ENCODE assay signal across 9 cellular contexts in genomic region chr19:49331616-49332055, GRCh38. TPM values are rescaled to one million over a fixed set of nuclear protein-coding genes. Genes with fewer than 3 reads are reported as not detected.
DNase-seq lines count a peak whose midpoint lies in the region; ATAC-seq, FAIRE-seq and TF ChIP-seq lines count a peak whose summit lies in the region.
"Had no signal": no experiment of that assay in that cellular context is flagged by ENCODE, and none has a peak within 500 bp of the region (broad histone marks: within the 10 kb centered on the region; RNA-seq: fewer than 3 reads in every experiment).

No MANE protein-coding gene starts in this region.

- peak; percentile 91 for FAIRE-seq in endothelial cell of umbilical vein (lab: Jason Lieb, UNC)

- dilution Hi-C loops in endothelial cell of umbilical vein (cut with MboI; ENCODE audit: extremely low pct_ligation_motif_present, low sequenced_read_pairs): no loop called here

- H3K9ac ChIP-seq in endothelial cell of umbilical vein (replicated peaks; ENCODE audit: extremely low read depth, insufficient read depth, low read length): no peak overlapping the region

- peak overlapping the region in 1 of 2 donors; percentile 100 for H3K27ac Mint-ChIP-seq in natural killer cell treated with Interleukin-12 subunit alpha and Interleukin-12 subunit beta and Interleukin-15 and Interleukin-18, amount 100 ng/mL, for 72 hours

- DNase-seq in GDM1 (lab: John Stamatoyannopoulos, UW) (peak; percentile 48), NCI-H446 treated with DMSO at 0.1 percent for 48 hours (lab: John Stamatoyannopoulos, UW) (peak; percentile 15), endothelial cell of umbilical vein (ENCODE audit: low read depth, low spot score) (peak; percentile 40), ecto neural progenitor cell (ENCODE audit: low spot score) (no peak)
- DNase-seq in activated CD4-positive, alpha-beta T cell treated with anti-CD3 and anti-CD28 coated beads, Interleukin-2, amount 50 U/mL, for 24 hours (ENCODE audit: low read depth in 1 of 2, low spot score in 1 of 2): peak; percentile 26 to 62
- DNase-seq in natural killer cell treated with Interleukin-12 subunit alpha and Interleukin-12 subunit beta and Interleukin-15 and Interleukin-18, amount 100 ng/mL, for 72 hours (ENCODE audit: low spot score): peak; percentile 68

- no peak overlapping the region for H3K4me3 Mint-ChIP-seq in natural killer cell treated with Interleukin-12 subunit alpha and Interleukin-12 subunit beta and Interleukin-15 and Interleukin-18, amount 100 ng/mL, for 72 hours

- H3K36me3 ChIP-seq in HEK293 (ENCODE audit: control insufficient read depth in 2 of 2, insufficient read depth in 1 of 2, low read length in 2 of 2) (peaks cover 0 to 4% of the 10 kb centered on the region in 2 experiments; a peak in 2 of 3 replicates), endothelial cell of umbilical vein (ENCODE audit: control insufficient read depth in 2 of 2, extremely low read depth in 1 of 2, insufficient read depth in 2 of 2, low read length in 2 of 2) (no peaks in the 10 kb centered on the region)

- H3K9me3 ChIP-seq in HEK293 (ENCODE audit: control insufficient read depth, insufficient read depth, low read depth, low read length) (no peaks in the 10 kb centered on the region), endothelial cell of umbilical vein (replicated peaks; ENCODE audit: control insufficient read depth, insufficient read depth, low read length) (no peaks in the 10 kb centered on the region)

- no peaks in the 10 kb centered on the region for H3K9me1 ChIP-seq in endothelial cell of umbilical vein (replicated peaks; ENCODE audit: control insufficient read depth, extremely low read depth, insufficient read depth, low read length)

- H4K20me1 ChIP-seq in endothelial cell of umbilical vein (replicated peaks; ENCODE audit: control insufficient read depth, extremely low read depth, insufficient read depth, low read length): no peaks in the 10 kb centered on the region

- intact Hi-C loops in endothelial cell of umbilical vein (cut with micrococcal nuclease): no loop called here

- no peak for TF ChIP-seq CTCF in HEK293 (tag by site-specific recombination; IDR thresholded peaks at IDR 0.05)
- no peak for TF ChIP-seq CTCF in endothelial cell of umbilical vein (IDR thresholded peaks at IDR 0.05; ENCODE audit: extremely low read depth in 1 of 2, insufficient read depth in 1 of 2, low read depth in 1 of 2, low read length in 2 of 2)

- H3K27me3 Mint-ChIP-seq in natural killer cell treated with Interleukin-12 subunit alpha and Interleukin-12 subunit beta and Interleukin-15 and Interleukin-18, amount 100 ng/mL, for 72 hours: no peaks in the 10 kb centered on the region

- H3K36me3 Mint-ChIP-seq in natural killer cell treated with Interleukin-12 subunit alpha and Interleukin-12 subunit beta and Interleukin-15 and Interleukin-18, amount 100 ng/mL, for 72 hours: peaks cover 7% of the 10 kb centered on the region

- ATAC-seq in natural killer cell treated with Interleukin-12 subunit alpha and Interleukin-12 subunit beta and Interleukin-15 and Interleukin-18, amount 100 ng/mL, for 72 hours: peak; percentile 70 to 78
- ATAC-seq in GM21619 (IDR thresholded peaks at IDR 0.05; ENCODE audit: unreplicated experiment): no peak

- no peak overlapping the region for H2AFZ ChIP-seq in endothelial cell of umbilical vein (ENCODE audit: low read depth, low read length)

- H3K4me2 ChIP-seq in endothelial cell of umbilical vein (ENCODE audit: insufficient read depth, low read length): no peak overlapping the region

- H3K79me2 ChIP-seq in endothelial cell of umbilical vein (ENCODE audit: control insufficient read depth, insufficient read depth, low read length): no peaks in the 10 kb centered on the region

- H3K4me3 ChIP-seq in HEK293 (ENCODE audit: low read depth, low read length) (no peak overlapping the region), endothelial cell of umbilical vein (replicated peaks in 1 of 3; ENCODE audit: insufficient read depth in 1 of 3, low read depth in 1 of 3, low read length in 3 of 3) (no peak overlapping the region)

- BruUV-seq in endothelial cell of umbilical vein (replicated peaks; lab: Mats Ljungman, UMichigan): no TSS peak

- H3K27ac ChIP-seq in HEK293 (ENCODE audit: extremely low read depth, low read depth, low read length) (no peak overlapping the region), endothelial cell of umbilical vein (ENCODE audit: insufficient read depth, low read depth, low read length) (no peak overlapping the region)

- POLR2A ChIA-PET in HEK293 (lab: Yijun Ruan, JAX) (no interaction called here), endothelial cell of umbilical vein (lab: Charles Lee) (no interaction called here)

- peaks cover 61 to 64% of the 10 kb centered on the region in 2 donors for H3K4me1 Mint-ChIP-seq in natural killer cell treated with Interleukin-12 subunit alpha and Interleukin-12 subunit beta and Interleukin-15 and Interleukin-18, amount 100 ng/mL, for 72 hours (ENCODE audit: low read depth in 2 of 2)

- H3K9me3 Mint-ChIP-seq in natural killer cell treated with Interleukin-12 subunit alpha and Interleukin-12 subunit beta and Interleukin-15 and Interleukin-18, amount 100 ng/mL, for 72 hours: no peaks in the 10 kb centered on the region

- no peaks in the 10 kb centered on the region for H3K4me1 ChIP-seq in HEK293 (ENCODE audit: control insufficient read depth, insufficient read depth, low read length)
- H3K4me1 ChIP-seq in endothelial cell of umbilical vein (ENCODE audit: control insufficient read depth, extremely low read depth, insufficient read depth, low read length): peaks cover 5% of the 10 kb centered on the region

- CTCF ChIA-PET in HEK293 (lab: Yijun Ruan, JAX) (interaction anchor here (0.5 to 5.8 kb wide), 9 partner anchors 15 to 117 kb away, joined by 3 to 36 read pairs (median 4); no protein-coding TSS in a partner anchor), endothelial cell of umbilical vein (lab: Charles Lee) (interaction anchor here (0.6 kb wide), 1 partner anchor 32 kb away, joined by 3 read pairs; no protein-coding TSS in a partner anchor)

- no peak for TF ChIP-seq POLR2A in endothelial cell of umbilical vein (IDR thresholded peaks at IDR 0.05; ENCODE audit: low read depth, low read length)

- H3K27me3 ChIP-seq in endothelial cell of umbilical vein (ENCODE audit: control insufficient read depth in 2 of 2, insufficient read depth in 2 of 2, low read length in 2 of 2): no peaks in the 10 kb centered on the region

RNA-seq across cellular contexts. Expression of gene CD37, which starts 3.6 kb away (rescaled TPM):
- total RNA-seq in endothelial cell of umbilical vein: not detected in 2 replicates
- polyA plus RNA-seq in endothelial cell of umbilical vein: not detected in 2 replicates
- polyA plus RNA-seq in endothelial cell of umbilical vein (2011; cell fraction: cytosol; rRNA removed): not detected in 2 replicates
- not detected in 2 replicates for polyA plus RNA-seq in endothelial cell of umbilical vein (2011; cell fraction: nucleus; rRNA removed)
- 2.4 and 23.0 TPM in 2 replicates for polyA plus RNA-seq in endothelial cell of umbilical vein (2012)
- polyA minus RNA-seq in endothelial cell of umbilical vein: 0.17 TPM in 1 of 2 replicates, not detected in the other
- polyA minus RNA-seq in endothelial cell of umbilical vein (2011; cell fraction: cytosol; rRNA and poly(A)+ RNA removed): not detected
- polyA minus RNA-seq in endothelial cell of umbilical vein (2011; cell fraction: nucleus; rRNA and poly(A)+ RNA removed): not detected in 2 replicates
- 100 to 1,000 TPM; 102 to 122 TPM for total RNA-seq in natural killer cell treated with Interleukin-12 subunit alpha and Interleukin-12 subunit beta and Interleukin-15 and Interleukin-18, amount 100 ng/mL, for 72 hours

RNA-seq across cellular contexts. Expression of gene SLC6A16, which starts 6.6 kb away (rescaled TPM):
- 1.6 and 3.6 TPM in 2 replicates for total RNA-seq in endothelial cell of umbilical vein
- polyA plus RNA-seq in endothelial cell of umbilical vein: 0.72 and 1.1 TPM in 2 replicates
- polyA plus RNA-seq in endothelial cell of umbilical vein (2011; cell fraction: cytosol; rRNA removed): 0.23 and 0.28 TPM in 2 replicates
- 5.1 and 5.2 TPM in 2 replicates for polyA plus RNA-seq in endothelial cell of umbilical vein (2011; cell fraction: nucleus; rRNA removed)
- 0.96 and 1.9 TPM in 2 replicates for polyA plus RNA-seq in endothelial cell of umbilical vein (2012)
- polyA minus RNA-seq in endothelial cell of umbilical vein: 2.0 and 5.3 TPM in 2 replicates
- polyA minus RNA-seq in endothelial cell of umbilical vein (2011; cell fraction: cytosol; rRNA and poly(A)+ RNA removed): 1.3 TPM
- 2.3 and 5.9 TPM in 2 replicates for polyA minus RNA-seq in endothelial cell of umbilical vein (2011; cell fraction: nucleus; rRNA and poly(A)+ RNA removed)
- 1 to 10 TPM; 4.2 to 5.3 TPM for total RNA-seq in natural killer cell treated with Interleukin-12 subunit alpha and Interleukin-12 subunit beta and Interleukin-15 and Interleukin-18, amount 100 ng/mL, for 72 hours

RNA-seq across cellular contexts. Expression of gene TEAD2, which starts 30.6 kb away (rescaled TPM):
- 89.4 and 93.3 TPM in 2 replicates for total RNA-seq in endothelial cell of umbilical vein
- 60.3 and 60.9 TPM in 2 replicates for polyA plus RNA-seq in endothelial cell of umbilical vein
- polyA plus RNA-seq in endothelial cell of umbilical vein (2011; cell fraction: cytosol; rRNA removed): 57.3 and 61.7 TPM in 2 replicates
- polyA plus RNA-seq in endothelial cell of umbilical vein (2011; cell fraction: nucleus; rRNA removed): 61.3 and 76.0 TPM in 2 replicates
- polyA plus RNA-seq in endothelial cell of umbilical vein (2012): 81.7 and 84.9 TPM in 2 replicates
- polyA minus RNA-seq in endothelial cell of umbilical vein: 65.8 and 75.7 TPM in 2 replicates
- polyA minus RNA-seq in endothelial cell of umbilical vein (2011; cell fraction: cytosol; rRNA and poly(A)+ RNA removed): 9.7 TPM
- 30.4 and 32.5 TPM in 2 replicates for polyA minus RNA-seq in endothelial cell of umbilical vein (2011; cell fraction: nucleus; rRNA and poly(A)+ RNA removed)
- not detected for total RNA-seq in natural killer cell treated with Interleukin-12 subunit alpha and Interleukin-12 subunit beta and Interleukin-15 and Interleukin-18, amount 100 ng/mL, for 72 hours
- total RNA-seq: T-helper 1 cell treated with Interleukin-12 subunit alpha and Interleukin-12 subunit beta and Interleukin-4 antibody, amounts not matched to agents 30 ng/mL and 1 ng/mL, for 36 hours had no signal

RNA-seq across cellular contexts. Expression of gene DKKL1, which starts 32.0 kb away (rescaled TPM):
- not detected in 2 replicates for total RNA-seq in endothelial cell of umbilical vein
- 0.21 and 0.35 TPM in 2 replicates for polyA plus RNA-seq in endothelial cell of umbilical vein
- polyA plus RNA-seq in endothelial cell of umbilical vein (2011; cell fraction: cytosol; rRNA removed): 0.17 and 0.35 TPM in 2 replicates
- polyA plus RNA-seq in endothelial cell of umbilical vein (2011; cell fraction: nucleus; rRNA removed): 0.41 TPM in 1 of 2 replicates, not detected in the other
- polyA plus RNA-seq in endothelial cell of umbilical vein (2012): 0.32 and 0.89 TPM in 2 replicates
- 0.29 TPM in 1 of 2 replicates, not detected in the other for polyA minus RNA-seq in endothelial cell of umbilical vein
- polyA minus RNA-seq in endothelial cell of umbilical vein (2011; cell fraction: cytosol; rRNA and poly(A)+ RNA removed): not detected
- polyA minus RNA-seq in endothelial cell of umbilical vein (2011; cell fraction: nucleus; rRNA and poly(A)+ RNA removed): not detected in 2 replicates
- not detected for total RNA-seq in natural killer cell treated with Interleukin-12 subunit alpha and Interleukin-12 subunit beta and Interleukin-15 and Interleukin-18, amount 100 ng/mL, for 72 hours
- total RNA-seq: T-helper 1 cell treated with Interleukin-12 subunit alpha and Interleukin-12 subunit beta and Interleukin-4 antibody, amounts not matched to agents 30 ng/mL and 1 ng/mL, for 36 hours had no signal

RNA-seq across cellular contexts. Expression of gene KASH5, which starts 56.4 kb away (rescaled TPM):
- total RNA-seq in endothelial cell of umbilical vein: not detected in 2 replicates
- polyA plus RNA-seq in endothelial cell of umbilical vein: 0.03 TPM in 1 of 2 replicates, not detected in the other
- polyA plus RNA-seq in endothelial cell of umbilical vein (2011; cell fraction: cytosol; rRNA removed): 0.06 TPM in 1 of 2 replicates, not detected in the other
- not detected in 2 replicates for polyA plus RNA-seq in endothelial cell of umbilical vein (2011; cell fraction: nucleus; rRNA removed)
- not detected in 2 replicates for polyA plus RNA-seq in endothelial cell of umbilical vein (2012)
- not detected in 2 replicates for polyA minus RNA-seq in endothelial cell of umbilical vein
- polyA minus RNA-seq in endothelial cell of umbilical vein (2011; cell fraction: cytosol; rRNA and poly(A)+ RNA removed): not detected
- polyA minus RNA-seq in endothelial cell of umbilical vein (2011; cell fraction: nucleus; rRNA and poly(A)+ RNA removed): not detected in 2 replicates
- total RNA-seq in natural killer cell treated with Interleukin-12 subunit alpha and Interleukin-12 subunit beta and Interleukin-15 and Interleukin-18, amount 100 ng/mL, for 72 hours: under 1 TPM in 1 of 2 donors, not detected in 1; 0.56 TPM
- total RNA-seq: T-helper 1 cell treated with Interleukin-12 subunit alpha and Interleukin-12 subunit beta and Interleukin-4 antibody, amounts not matched to agents 30 ng/mL and 1 ng/mL, for 36 hours had no signal

Comparison
In these comparisons a context has a peak if more than half of its experiments do, and no peak if none do; other contexts are left out.
1. RNA of gene CD37, which starts 3.6 kb away (total RNA-seq): 102 to 122 TPM in natural killer cell treated with Interleukin-12 subunit alpha and Interleukin-12 subunit beta and Interleukin-15 and Interleukin-18, amount 100 ng/mL, for 72 hours; not detected in endothelial cell of umbilical vein; every median in the first group is over 100 times any median in the second.
2. RNA of gene TEAD2, which starts 30.6 kb away (total RNA-seq): 89.4 to 93.3 TPM in endothelial cell of umbilical vein; not detected in natural killer cell treated with Interleukin-12 subunit alpha and Interleukin-12 subunit beta and Interleukin-15 and Interleukin-18, amount 100 ng/mL, for 72 hours; every median in the first group is over 10 times any median in the second.